ENCODE assay signal across 16 cellular contexts in genomic region chr12:22437031-22437806, GRCh38.
DNase-seq lines count a peak whose midpoint lies in the region; ATAC-seq and TF ChIP-seq lines count a peak whose summit lies in the region.
"Had no signal": no experiment of that assay in that cellular context is flagged by ENCODE, and none has a peak within 500 bp of the region (broad histone marks: within the 10 kb centered on the region; RNA-seq: fewer than 3 reads in every experiment).

No MANE protein-coding gene starts in this region.

- H3K27ac ChIP-seq in HUES6 (ENCODE audit: low read depth, low read length) (peak overlapping the region; percentile 7; the same call in 1 of the 2 replicates), gastroesophageal sphincter (peak overlapping the region; percentile 40 to 69 (median 67)), psoas muscle (no peak overlapping the region)
- H3K27ac ChIP-seq: thyroid gland had no signal

- TF ChIP-seq POLR2A in gastroesophageal sphincter (IDR thresholded peaks at IDR 0.05) = no peak

- intact Hi-C loops in psoas muscle (cut with DNase I) = no loop called here

- peak overlapping the region; percentile 42 for H3K4me3 ChIP-seq in HUES6 (ENCODE audit: low read depth, low read length)
- H3K4me3 ChIP-seq in gastroesophageal sphincter = no peak overlapping the region
- H3K4me3 ChIP-seq in psoas muscle = no peak overlapping the region
- H3K4me3 ChIP-seq: thyroid gland had no signal

- TF ChIP-seq CTCF in gastroesophageal sphincter (IDR thresholded peaks at IDR 0.05) (no peak), psoas muscle (IDR thresholded peaks at IDR 0.05) (no peak)

- TF ChIP-seq EP300 in gastroesophageal sphincter (IDR thresholded peaks at IDR 0.05) = no peak

- H3K9me3 ChIP-seq in HUES6 (ENCODE audit: control insufficient read depth, insufficient read depth, low read depth, low read length) (no peaks in the 10 kb centered on the region), gastroesophageal sphincter (no peaks in the 10 kb centered on the region), psoas muscle (no peaks in the 10 kb centered on the region)
- H3K9me3 ChIP-seq: thyroid gland had no signal

- ATAC-seq in gastroesophageal sphincter = no peak
- no peak for ATAC-seq in HG03565 (IDR thresholded peaks at IDR 0.05; ENCODE audit: unreplicated experiment)
- no peak for ATAC-seq in psoas muscle

- H3K27me3 ChIP-seq in HUES6 (ENCODE audit: control insufficient read depth, insufficient read depth, low read length) (no peaks in the 10 kb centered on the region), gastroesophageal sphincter (no peaks in the 10 kb centered on the region), psoas muscle (ENCODE audit: insufficient read depth in 3 of 3, low read length in 2 of 3) (no peaks in the 10 kb centered on the region)
- H3K27me3 ChIP-seq: thyroid gland had no signal

- DNase-seq in SW480 (ENCODE audit: low spot score) = peak; percentile 60
- peak; percentile 65 for DNase-seq in renal cortical epithelial cell (ENCODE audit: low read depth)
- DNase-seq in NCI-H82 treated with DMSO at 0.1 percent for 48 hours (lab: John Stamatoyannopoulos, UW; ENCODE audit: unreplicated experiment) = no peak
- no peak for DNase-seq in activated effector memory CD4-positive, alpha-beta T cell treated with anti-CD3 and anti-CD28 coated beads, Interleukin-2, amount 50 U/mL, for 16 hours
- no peak for DNase-seq in psoas muscle
- DNase-seq: activated CD4-positive, CD25-positive, alpha-beta regulatory T cell; activated T-cell treated with anti-CD3 and anti-CD28 coated beads, Interleukin-2, amount 50 U/mL, for 48 hours; amygdala; CD4-positive, alpha-beta T cell; glutamatergic neuron; NCI-H1694 treated with DMSO at 0.1 percent for 48 hours; nucleus accumbens had no signal

- no peaks in the 10 kb centered on the region for H3K36me3 ChIP-seq in HUES6 (ENCODE audit: control insufficient read depth, insufficient read depth, low read length)
- no peaks in the 10 kb centered on the region for H3K36me3 ChIP-seq in gastroesophageal sphincter
- no peaks in the 10 kb centered on the region for H3K36me3 ChIP-seq in psoas muscle (ENCODE audit: insufficient read depth in 1 of 2, low read depth in 1 of 2)
- H3K36me3 ChIP-seq: thyroid gland had no signal

- H3K4me1 ChIP-seq in HUES6 (ENCODE audit: control insufficient read depth, insufficient read depth, low read length) (peaks cover 11% of the 10 kb centered on the region), gastroesophageal sphincter (peaks cover 0 to 15% (median 0%) of the 10 kb centered on the region in 3 donors), psoas muscle (no peaks in the 10 kb centered on the region)
- H3K4me1 ChIP-seq: thyroid gland had no signal

- H3K9ac ChIP-seq in HUES6 (ENCODE audit: low read length) = peak overlapping the region; percentile 61

- WGBS in gastroesophageal sphincter (ENCODE audit: low coverage in 1 of 2), 2 donors = 10 to 40% methylated on average over 1 to 4 of the region's 10 CpGs
- WGBS in psoas muscle, 3 donors = 73 to 77% (median 76%) methylated on average over 10 of the region's 10 CpGs

Comparison
In these comparisons a context has a peak if more than half of its experiments do, and no peak if none do; other contexts are left out.
1. DNase-seq: peak in SW480 (single experiment) and renal cortical epithelial cell (single experiment); none in NCI-H82 treated with DMSO at 0.1 percent for 48 hours (single experiment), activated effector memory CD4-positive, alpha-beta T cell treated with anti-CD3 and anti-CD28 coated beads, Interleukin-2, amount 50 U/mL, for 16 hours (single experiment) and psoas muscle (0 of 2).